19 cellular contexts compared by ENCODE assay signal in genomic region chr9:131468031-131468430, GRCh38. TPM values are rescaled to one million over a fixed set of nuclear protein-coding genes. Genes with fewer than 3 reads are reported as not detected.
A peak's percentile ranks its signal among the peaks of the same experiment; 100 is the strongest.
DNase-seq lines count a peak whose midpoint lies in the region; ATAC-seq and TF ChIP-seq lines count a peak whose summit lies in the region.
"Had no signal": no experiment of that assay in that cellular context is flagged by ENCODE, and none has a peak within 500 bp of the region (broad histone marks: within the 10 kb centered on the region; RNA-seq: fewer than 3 reads in every experiment).

No MANE protein-coding gene starts in this region.

- H3K9me3 ChIP-seq in RWPE2 (ENCODE audit: severe bottlenecking) (no peaks in the 10 kb centered on the region), sigmoid colon (no peaks in the 10 kb centered on the region)
- H3K9me3 ChIP-seq: MG63 had no signal

- TF ChIP-seq POLR2A in sigmoid colon (IDR thresholded peaks at IDR 0.05): no peak

- H3K27ac Mint-ChIP-seq in activated naive CD4-positive, alpha-beta T cell treated with anti-CD3 and anti-CD28 coated beads, Interleukin-2, amount 10 ng/mL, durations not matched to agents 7 days and 5 days: no peak overlapping the region

- H3K36me3 ChIP-seq in RWPE2 (ENCODE audit: low read depth) (peaks cover 100% of the 10 kb centered on the region), sigmoid colon (peaks cover 35 to 100% (median 77%) of the 10 kb centered on the region in 4 donors)

- H3K36me3 Mint-ChIP-seq in activated naive CD4-positive, alpha-beta T cell treated with anti-CD3 and anti-CD28 coated beads, Interleukin-2, amount 10 ng/mL, durations not matched to agents 7 days and 5 days: peaks cover 69% of the 10 kb centered on the region

- H3K27me3 Mint-ChIP-seq in activated naive CD4-positive, alpha-beta T cell treated with anti-CD3 and anti-CD28 coated beads, Interleukin-2, amount 10 ng/mL, durations not matched to agents 7 days and 5 days: no peaks in the 10 kb centered on the region
- H3K27me3 Mint-ChIP-seq: CD4-positive, CD25-positive, alpha-beta regulatory T cell had no signal

- H3K27ac ChIP-seq in RWPE2 (ENCODE audit: poor library complexity, severe bottlenecking) (no peak overlapping the region), sigmoid colon (no peak overlapping the region)

- TF ChIP-seq EP300 in sigmoid colon (IDR thresholded peaks at IDR 0.05): no peak

- DNase-seq in activated naive CD4-positive, alpha-beta T cell treated with anti-CD3 and anti-CD28 coated beads, Interleukin-2, amount 10 ng/mL, durations not matched to agents 7 days and 5 days: peak; percentile 16
- DNase-seq in activated naive CD4-positive, alpha-beta T cell (lab: John Stamatoyannopoulos, UW): no peak
- peak; percentile 2 for DNase-seq in RWPE2 (ENCODE audit: low spot score)
- peak; percentile 36 for DNase-seq in sigmoid colon
- no peak for DNase-seq in DMS153 (lab: John Stamatoyannopoulos, UW)
- DNase-seq: CD4-positive, CD25-positive, alpha-beta regulatory T cell; DMS53; H7; KG1; MG63; NCI-H1105 treated with DMSO at 0.1 percent for 48 hours; NCI-H146; NCI-H1930; NCI-H2107; NCI-H446; NCI-H524 treated with DMSO at 0.1 percent for 48 hours; NCI-H774 had no signal

- WGBS in sigmoid colon, 2 donors: 92 to 95% methylated on average over 4 of the region's 4 CpGs

- H3K4me1 Mint-ChIP-seq in activated naive CD4-positive, alpha-beta T cell treated with anti-CD3 and anti-CD28 coated beads, Interleukin-2, amount 10 ng/mL, durations not matched to agents 7 days and 5 days: no peaks in the 10 kb centered on the region

- no peak overlapping the region for H3K4me3 ChIP-seq in RWPE2 (ENCODE audit: severe bottlenecking)
- no peak overlapping the region for H3K4me3 ChIP-seq in sigmoid colon
- H3K4me3 ChIP-seq: MG63 had no signal

- intact Hi-C loops in sigmoid colon (cut with DNase I): no loop called here

- ATAC-seq in RWPE2 (ENCODE audit: low read depth) (no peak), GM18868 (IDR thresholded peaks at IDR 0.05; ENCODE audit: unreplicated experiment) (no peak), GM18520 (IDR thresholded peaks at IDR 0.05; ENCODE audit: unreplicated experiment) (no peak)

- no peak for TF ChIP-seq CTCF in RWPE2 (IDR thresholded peaks at IDR 0.05; ENCODE audit: poor library complexity, severe bottlenecking)
- no peak for TF ChIP-seq CTCF in sigmoid colon (IDR thresholded peaks at IDR 0.05)

- no peaks in the 10 kb centered on the region for H3K9me3 Mint-ChIP-seq in activated naive CD4-positive, alpha-beta T cell treated with anti-CD3 and anti-CD28 coated beads, Interleukin-2, amount 10 ng/mL, durations not matched to agents 7 days and 5 days
- H3K9me3 Mint-ChIP-seq: CD4-positive, CD25-positive, alpha-beta regulatory T cell had no signal

- CTCF ChIA-PET in activated naive CD4-positive, alpha-beta T cell treated with anti-CD3 and anti-CD28 coated beads, Interleukin-2, amount 10 ng/mL, durations not matched to agents 7 days and 5 days (lab: Charles Lee): interaction anchor here (1.1 kb wide), 1 partner anchor 118 kb away, joined by 3 read pairs; no protein-coding TSS in a partner anchor

- H3K4me3 Mint-ChIP-seq in activated naive CD4-positive, alpha-beta T cell treated with anti-CD3 and anti-CD28 coated beads, Interleukin-2, amount 10 ng/mL, durations not matched to agents 7 days and 5 days: no peak overlapping the region
- H3K4me3 Mint-ChIP-seq: CD4-positive, CD25-positive, alpha-beta regulatory T cell had no signal

- H3K27me3 ChIP-seq in RWPE2 (ENCODE audit: insufficient read depth, poor library complexity, severe bottlenecking) (no peaks in the 10 kb centered on the region), sigmoid colon (no peaks in the 10 kb centered on the region)
- H3K27me3 ChIP-seq: MG63 had no signal

- H3K4me1 ChIP-seq in RWPE2 (ENCODE audit: insufficient read depth, poor library complexity, severe bottlenecking) (no peaks in the 10 kb centered on the region), sigmoid colon (no peaks in the 10 kb centered on the region)

RNA-seq across cellular contexts. Expression of gene POMT1, which starts 34.7 kb away (rescaled TPM):
- 10 to 100 TPM; 21.9 to 61.2 (median 30.0) TPM for total RNA-seq in sigmoid colon
- polyA plus RNA-seq in sigmoid colon: 10 to 100 TPM in 1 of 3 donors, 1 to 10 TPM in 2; 3.6 to 19.8 (median 4.4) TPM

Comparison
In these comparisons a context has a peak if more than half of its experiments do, and no peak if none do; other contexts are left out.
1. DNase-seq: peak in activated naive CD4-positive, alpha-beta T cell treated with anti-CD3 and anti-CD28 coated beads, Interleukin-2, amount 10 ng/mL, durations not matched to agents 7 days and 5 days (single experiment), RWPE2 (single experiment) and sigmoid colon (single experiment); none in activated naive CD4-positive, alpha-beta T cell (0 of 4) and DMS153 (single experiment).